ENCODE assay signal across 14 cellular contexts in genomic region chr7:28330384-28331070, GRCh38.
DNase-seq lines count a peak whose midpoint lies in the region; ATAC-seq, FAIRE-seq and TF ChIP-seq lines count a peak whose summit lies in the region.
"Had no signal": no experiment of that assay in that cellular context is flagged by ENCODE, and none has a peak within 500 bp of the region (broad histone marks: within the 10 kb centered on the region; RNA-seq: fewer than 3 reads in every experiment).

No MANE protein-coding gene starts in this region.

- no peaks in the 10 kb centered on the region for H3K9me3 Mint-ChIP-seq in endothelial cell (ENCODE audit: unreplicated experiment)

- H3K27me3 Mint-ChIP-seq in endothelial cell (ENCODE audit: unreplicated experiment), result no peaks in the 10 kb centered on the region

- H3K4me1 ChIP-seq in ACC112 (ENCODE audit: control insufficient read depth, insufficient read depth, low read length, unreplicated experiment), result peaks cover 18% of the 10 kb centered on the region
- peaks cover 49% of the 10 kb centered on the region for H3K4me1 ChIP-seq in OCI-LY3 (ENCODE audit: low read length)
- H3K4me1 ChIP-seq in endothelial cell of umbilical vein (ENCODE audit: control insufficient read depth, extremely low read depth, insufficient read depth, low read length), result no peaks in the 10 kb centered on the region
- H3K4me1 ChIP-seq in pancreas, result no peaks in the 10 kb centered on the region
- H3K4me1 ChIP-seq: right lobe of liver had no signal

- H3K36me3 Mint-ChIP-seq in endothelial cell (ENCODE audit: low read depth, unreplicated experiment), result no peaks in the 10 kb centered on the region

- no TSS peak for BruUV-seq in endothelial cell of umbilical vein (replicated peaks; lab: Mats Ljungman, UMichigan)

- peak overlapping the region; percentile 38 for H2AFZ ChIP-seq in ACC112 (ENCODE audit: low read length, unreplicated experiment)
- H2AFZ ChIP-seq in OCI-LY3 (ENCODE audit: low read depth, low read length), result no peak overlapping the region
- no peak overlapping the region for H2AFZ ChIP-seq in endothelial cell of umbilical vein (ENCODE audit: low read depth, low read length)

- intact Hi-C loops in endothelial cell of umbilical vein (cut with micrococcal nuclease) (no loop called here), pancreas (cut with DNase I) (no loop called here)

- no peaks in the 10 kb centered on the region for H3K4me1 Mint-ChIP-seq in endothelial cell (ENCODE audit: unreplicated experiment)

- H3K27ac ChIP-seq in ACC112 (ENCODE audit: low read depth, low read length) (peak overlapping the region; percentile 10; the same call in 1 of the 2 replicates), OCI-LY3 (ENCODE audit: low read length) (peak overlapping the region; percentile 81), endothelial cell of umbilical vein (ENCODE audit: insufficient read depth, low read depth, low read length) (no peak overlapping the region), pancreas (no peak overlapping the region)
- H3K27ac ChIP-seq: right lobe of liver, thoracic aorta had no signal

- H3K27me3 ChIP-seq in ACC112 (ENCODE audit: insufficient read depth, low read length) (no peaks in the 10 kb centered on the region), OCI-LY3 (ENCODE audit: low read depth, low read length) (no peaks in the 10 kb centered on the region), endothelial cell of umbilical vein (ENCODE audit: control insufficient read depth in 2 of 2, insufficient read depth in 2 of 2, low read length in 2 of 2) (peaks cover 2% of the 10 kb centered on the region in 2 experiments), pancreas (no peaks in the 10 kb centered on the region)
- H3K27me3 ChIP-seq: right lobe of liver had no signal

- TF ChIP-seq CTCF in D721Med (IDR thresholded peaks at IDR 0.05; ENCODE audit: insufficient read depth, missing control alignments) (no peak), OCI-LY3 (IDR thresholded peaks at IDR 0.05; ENCODE audit: low read depth, low read length) (no peak), endothelial cell of umbilical vein (IDR thresholded peaks at IDR 0.05; ENCODE audit: extremely low read depth in 1 of 2, insufficient read depth in 1 of 2, low read depth in 1 of 2, low read length in 2 of 2) (no peak), pancreas (IDR thresholded peaks at IDR 0.05) (no peak), endothelial cell (IDR thresholded peaks at IDR 0.05; ENCODE audit: unreplicated experiment) (no peak)

- no peak for ATAC-seq in pancreas
- no peak for ATAC-seq in GM19455 (IDR thresholded peaks at IDR 0.05; ENCODE audit: unreplicated experiment)
- ATAC-seq: right lobe of liver had no signal

- H3K9me1 ChIP-seq in endothelial cell of umbilical vein (replicated peaks; ENCODE audit: control insufficient read depth, extremely low read depth, insufficient read depth, low read length), result no peaks in the 10 kb centered on the region

- H3K4me3 ChIP-seq in ACC112 (ENCODE audit: low read depth, low read length) (peak overlapping the region; percentile 34), OCI-LY3 (ENCODE audit: low read length) (peak overlapping the region; percentile 36), endothelial cell of umbilical vein (replicated peaks in 1 of 3; ENCODE audit: insufficient read depth in 1 of 3, low read depth in 1 of 3, low read length in 3 of 3) (no peak overlapping the region), pancreas (no peak overlapping the region)
- H3K4me3 ChIP-seq: right lobe of liver, thoracic aorta had no signal

- POLR2A ChIA-PET in endothelial cell of umbilical vein (lab: Charles Lee), result no interaction called here

- DNase-seq in D721Med (ENCODE audit: insufficient read length, low spot score) (no peak), endothelial cell of umbilical vein (ENCODE audit: low read depth, low spot score) (no peak), pancreas (no peak), endothelial cell (ENCODE audit: low spot score) (no peak), COLO668 (lab: John Stamatoyannopoulos, UW; ENCODE audit: unreplicated experiment) (no peak)
- DNase-seq: Kasumi-1, kidney glomerular epithelial cell, NCI-H2107, right lobe of liver, SW 1271 had no signal

- no peak overlapping the region for H3K4me3 Mint-ChIP-seq in endothelial cell (ENCODE audit: unreplicated experiment)

- WGBS in pancreas, 2 donors, result 37 to 40% methylated on average over 4 of the region's 4 CpGs

- H3K36me3 ChIP-seq in ACC112 (ENCODE audit: insufficient read depth, low read length) (no peaks in the 10 kb centered on the region), OCI-LY3 (replicated peaks; ENCODE audit: low read depth, low read length) (no peaks in the 10 kb centered on the region), endothelial cell of umbilical vein (ENCODE audit: control insufficient read depth in 2 of 2, extremely low read depth in 1 of 2, insufficient read depth in 2 of 2, low read length in 2 of 2) (no peaks in the 10 kb centered on the region), pancreas (no peaks in the 10 kb centered on the region)
- H3K36me3 ChIP-seq: right lobe of liver, thoracic aorta had no signal

- H3K9me3 ChIP-seq in OCI-LY3 (ENCODE audit: insufficient read depth, low read length), result no peaks in the 10 kb centered on the region
- no peaks in the 10 kb centered on the region for H3K9me3 ChIP-seq in endothelial cell of umbilical vein (replicated peaks; ENCODE audit: control insufficient read depth, insufficient read depth, low read length)
- no peaks in the 10 kb centered on the region for H3K9me3 ChIP-seq in pancreas
- H3K9me3 ChIP-seq: thoracic aorta had no signal

- H4K20me1 ChIP-seq in OCI-LY3 (ENCODE audit: insufficient read depth, low read length), result no peaks in the 10 kb centered on the region
- H4K20me1 ChIP-seq in endothelial cell of umbilical vein (replicated peaks; ENCODE audit: control insufficient read depth, extremely low read depth, insufficient read depth, low read length), result no peaks in the 10 kb centered on the region

- no peak for TF ChIP-seq POLR2A in endothelial cell of umbilical vein (IDR thresholded peaks at IDR 0.05; ENCODE audit: low read depth, low read length)

- no peak overlapping the region for H3K27ac Mint-ChIP-seq in endothelial cell (ENCODE audit: unreplicated experiment)

- CTCF ChIA-PET in endothelial cell of umbilical vein (lab: Charles Lee), result no interaction called here

- dilution Hi-C loops in endothelial cell of umbilical vein (cut with MboI; ENCODE audit: extremely low pct_ligation_motif_present, low sequenced_read_pairs), result no loop called here

- FAIRE-seq in D721Med (lab: Jason Lieb, UNC) (peak; percentile 55), endothelial cell of umbilical vein (lab: Jason Lieb, UNC) (peak; percentile 48), pancreas (lab: Jason Lieb, UNC) (no peak)

- H3K9ac ChIP-seq in OCI-LY3 (ENCODE audit: low read length) (peak overlapping the region; percentile 4; the same call in 1 of the 2 replicates), endothelial cell of umbilical vein (replicated peaks; ENCODE audit: extremely low read depth, insufficient read depth, low read length) (no peak overlapping the region)

- H3K4me2 ChIP-seq in OCI-LY3 (ENCODE audit: low read length) (peak overlapping the region; percentile 73), endothelial cell of umbilical vein (ENCODE audit: insufficient read depth, low read length) (no peak overlapping the region)

- no peaks in the 10 kb centered on the region for H3K79me2 ChIP-seq in ACC112 (ENCODE audit: control insufficient read depth, insufficient read depth, low read length, unreplicated experiment)
- H3K79me2 ChIP-seq in OCI-LY3 (ENCODE audit: low read length), result no peaks in the 10 kb centered on the region
- H3K79me2 ChIP-seq in endothelial cell of umbilical vein (ENCODE audit: control insufficient read depth, insufficient read depth, low read length), result no peaks in the 10 kb centered on the region

TF ChIP-seq in endothelial cell of umbilical vein, 7 proteins besides CTCF, POLR2A, EP300 and RAD21:
- no peak for TF ChIP-seq EZH2 (IDR thresholded peaks at IDR 0.05; ENCODE audit: borderline replicate concordance, low read depth, low read length, severe bottlenecking)
- TF ChIP-seq MYC (IDR thresholded peaks at IDR 0.05; ENCODE audit: low read depth, low read length), result no peak
- TF ChIP-seq MAX (IDR thresholded peaks at IDR 0.05; ENCODE audit: insufficient read depth, insufficient read length), result no peak
- no peak for TF ChIP-seq FOS (IDR thresholded peaks at IDR 0.05; ENCODE audit: borderline replicate concordance, insufficient read depth, low read length)
- TF ChIP-seq GATA2 (IDR thresholded peaks at IDR 0.05; ENCODE audit: insufficient read depth, insufficient read length, low read depth, low read length), result no peak
TF ChIP-seq in endothelial cell of umbilical vein: peak in this region for 0.

Comparison
In these comparisons a context has a peak if more than half of its experiments do, and no peak if none do; other contexts are left out.
1. H3K27ac ChIP-seq: peak in ACC112 (single experiment) and OCI-LY3 (single experiment); none in endothelial cell of umbilical vein (single experiment) and pancreas (0 of 4).
2. H3K4me3 ChIP-seq: peak in ACC112 (single experiment) and OCI-LY3 (single experiment); none in endothelial cell of umbilical vein (0 of 3) and pancreas (0 of 4).